10 cellular contexts compared by ENCODE assay signal in the genomic region with DNA sequence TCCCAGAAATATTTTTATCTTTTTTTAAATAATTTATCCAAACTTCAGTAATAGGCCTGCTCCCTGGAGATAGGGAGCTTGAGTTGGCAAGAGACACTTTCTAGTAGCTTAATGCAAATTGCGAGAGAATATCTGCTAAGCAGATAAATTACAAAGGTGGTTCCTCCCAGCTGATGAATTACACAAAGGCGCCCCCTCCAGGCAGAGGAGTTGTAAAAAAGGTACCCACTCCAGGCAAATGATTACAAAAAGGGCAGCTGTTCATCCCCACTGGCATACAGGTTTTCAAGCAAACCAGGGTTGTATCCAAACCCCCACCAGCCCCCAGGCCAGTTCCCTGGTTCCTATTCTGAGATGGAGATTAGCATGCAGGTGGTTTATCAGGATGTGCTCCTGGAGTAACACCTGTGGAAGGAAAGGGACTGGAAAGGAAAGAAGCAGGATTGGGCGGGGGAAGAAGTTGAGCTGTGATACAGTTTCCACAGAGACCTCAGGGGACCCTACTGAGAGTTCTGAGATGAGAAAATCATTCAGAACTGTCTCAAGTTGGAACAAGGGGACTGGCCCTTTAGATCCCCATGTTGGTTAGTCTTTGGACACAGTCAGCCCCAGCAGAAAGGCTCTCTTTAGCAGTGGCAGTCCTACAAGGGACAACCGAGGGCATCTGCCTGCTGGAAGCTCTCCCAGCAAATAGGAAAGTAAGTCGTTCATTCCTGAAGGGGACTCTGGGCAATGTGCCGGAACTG. TPM values are rescaled to one million over a fixed set of nuclear protein-coding genes. Genes with fewer than 3 reads are reported as not detected.
DNase-seq lines count a peak whose midpoint lies in the region; ATAC-seq, FAIRE-seq and TF ChIP-seq lines count a peak whose summit lies in the region.
"Had no signal": no experiment of that assay in that cellular context is flagged by ENCODE, and none has a peak within 500 bp of the region (broad histone marks: within the 10 kb centered on the region; RNA-seq: fewer than 3 reads in every experiment).

No MANE protein-coding gene starts in this region.

- intact Hi-C loops in CD14-positive monocyte (cut with micrococcal nuclease): no loop called here

- H3K4me3 ChIP-seq in HEK293 (ENCODE audit: low read depth, low read length): no peak overlapping the region

- ATAC-seq in GM18870 (IDR thresholded peaks at IDR 0.05; ENCODE audit: unreplicated experiment) (no peak), GM19467 (IDR thresholded peaks at IDR 0.05; ENCODE audit: unreplicated experiment) (no peak)

- H3K27me3 Mint-ChIP-seq in CD14-positive monocyte (ENCODE audit: low read depth in 3 of 3): peaks cover 2 to 17% (median 7%) of the 10 kb centered on the region in 3 donors

- H3K36me3 ChIP-seq in HEK293 (ENCODE audit: control insufficient read depth in 2 of 2, insufficient read depth in 1 of 2, low read length in 2 of 2): no peaks in the 10 kb centered on the region

- FAIRE-seq in D721Med (lab: Jason Lieb, UNC): no peak

- peak; percentile 35 for TF ChIP-seq CTCF in D721Med (IDR thresholded peaks at IDR 0.05; ENCODE audit: insufficient read depth, missing control alignments)
- TF ChIP-seq CTCF in HEK293 (tag by site-specific recombination; IDR thresholded peaks at IDR 0.05): no peak
- TF ChIP-seq CTCF in CD14-positive monocyte (IDR thresholded peaks at IDR 0.05): no peak

- no peaks in the 10 kb centered on the region for H3K4me1 ChIP-seq in HEK293 (ENCODE audit: control insufficient read depth, insufficient read depth, low read length)

- POLR2A ChIA-PET in HEK293 (lab: Yijun Ruan, JAX): no interaction called here

- H3K4me1 Mint-ChIP-seq in CD14-positive monocyte: no peaks in the 10 kb centered on the region

- no peak overlapping the region for H3K4me3 Mint-ChIP-seq in CD14-positive monocyte
- H3K4me3 Mint-ChIP-seq: dendritic cell treated with granulocyte-macrophage colony-stimulating factor and Interleukin-4, amounts not matched to agents 40 ng/mL and 50 ng/mL, for 4 days had no signal

- H3K27ac Mint-ChIP-seq in CD14-positive monocyte: no peak overlapping the region
- H3K27ac Mint-ChIP-seq: dendritic cell treated with granulocyte-macrophage colony-stimulating factor and Interleukin-4, amounts not matched to agents 40 ng/mL and 50 ng/mL, for 4 days had no signal

- H3K9me3 Mint-ChIP-seq in CD14-positive monocyte: no peaks in the 10 kb centered on the region
- H3K9me3 Mint-ChIP-seq: dendritic cell treated with granulocyte-macrophage colony-stimulating factor and Interleukin-4, amounts not matched to agents 40 ng/mL and 50 ng/mL, for 4 days had no signal

- H3K27ac ChIP-seq in HEK293 (ENCODE audit: extremely low read depth, low read depth, low read length): no peak overlapping the region
- H3K27ac ChIP-seq: parathyroid adenoma had no signal

- no peak for DNase-seq in D721Med (ENCODE audit: insufficient read length, low spot score)
- peak; percentile 15 for DNase-seq in UCSD-AML1 (lab: John Stamatoyannopoulos, UW; ENCODE audit: unreplicated experiment)
- DNase-seq in kidney tubule cell (ENCODE audit: low spot score): peak; percentile 22
- no peak for DNase-seq in NCI-H446 (lab: John Stamatoyannopoulos, UW)
- DNase-seq in CD14-positive monocyte (ENCODE audit: low spot score): no peak

- H3K9me3 ChIP-seq in HEK293 (ENCODE audit: control insufficient read depth, insufficient read depth, low read depth, low read length): no peaks in the 10 kb centered on the region

- CTCF ChIA-PET in HEK293 (lab: Yijun Ruan, JAX): interaction anchor here (0.6 to 3.1 kb wide), 22 partner anchors 9 to 448 kb away, joined by 3 to 37 read pairs (median 5); no protein-coding TSS in a partner anchor

- H3K36me3 Mint-ChIP-seq in CD14-positive monocyte: no peaks in the 10 kb centered on the region

TF ChIP-seq in HEK293, 187 proteins besides CTCF, POLR2A, EP300 and RAD21:
- no peak for TF ChIP-seq SP7 (tag by site-specific recombination; IDR thresholded peaks at IDR 0.05)
- TF ChIP-seq ZNF654 (tag by site-specific recombination; IDR thresholded peaks at IDR 0.05; ENCODE audit: low read depth): peak; percentile 21; the same call in 1 of the 2 replicates

RNA-seq across cellular contexts. Expression of a gene that starts 25.5 kb away (rescaled TPM):
- not detected for polyA plus RNA-seq in CD14-positive monocyte

Comparison
In these comparisons a context has a peak if more than half of its experiments do, and no peak if none do; other contexts are left out.
1. DNase-seq: peak in UCSD-AML1 (single experiment) and kidney tubule cell (single experiment); none in D721Med (single experiment), NCI-H446 (0 of 2) and CD14-positive monocyte (single experiment).